In the genomic region with DNA sequence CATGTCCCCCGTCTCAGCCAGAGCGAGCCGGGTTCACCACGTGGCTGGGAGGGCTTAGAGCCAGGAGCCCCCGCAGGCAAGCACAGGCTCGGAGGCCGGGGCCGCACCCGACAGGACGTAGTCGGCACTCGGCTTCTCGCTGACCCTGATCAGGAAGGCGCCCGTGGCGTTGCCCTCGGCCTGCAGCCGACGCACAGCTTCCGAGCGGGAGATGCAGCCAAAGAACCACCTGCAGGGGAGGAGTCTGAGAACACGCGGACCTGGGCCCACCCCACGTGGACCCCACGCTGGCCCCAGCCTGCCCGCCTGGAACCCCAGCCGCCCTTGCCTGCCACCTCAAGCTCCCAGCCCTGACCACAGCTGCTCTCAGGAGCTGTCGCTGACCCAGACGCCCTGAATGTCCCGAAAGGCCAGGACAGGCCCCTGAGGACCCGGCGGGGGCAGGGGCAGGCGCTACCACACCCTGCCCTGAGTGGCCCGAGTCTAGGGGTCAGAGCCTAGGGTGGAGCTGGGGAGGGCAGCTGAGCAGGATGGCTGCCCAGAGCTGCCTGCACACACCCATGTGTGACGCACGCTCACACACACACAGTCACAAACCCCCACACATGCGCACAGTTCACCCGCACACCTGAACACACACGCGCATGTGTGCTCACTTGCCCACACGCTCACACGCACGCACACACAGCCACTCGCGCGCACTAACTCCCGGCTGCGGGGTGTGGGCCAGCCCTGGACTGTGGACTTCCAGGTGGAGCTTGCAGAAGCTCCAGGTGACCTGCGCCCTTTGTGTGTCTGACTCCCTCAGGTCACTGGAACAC, we compare ENCODE assay signal across 1 cellular context.
TF ChIP-seq lines count a peak whose summit lies in the region.

No MANE protein-coding gene starts in this region.

TF ChIP-seq in HepG2, 621 proteins besides CTCF, POLR2A, EP300 and RAD21 (continued from another document and continues in another):
- TF ChIP-seq, protein P1, sequence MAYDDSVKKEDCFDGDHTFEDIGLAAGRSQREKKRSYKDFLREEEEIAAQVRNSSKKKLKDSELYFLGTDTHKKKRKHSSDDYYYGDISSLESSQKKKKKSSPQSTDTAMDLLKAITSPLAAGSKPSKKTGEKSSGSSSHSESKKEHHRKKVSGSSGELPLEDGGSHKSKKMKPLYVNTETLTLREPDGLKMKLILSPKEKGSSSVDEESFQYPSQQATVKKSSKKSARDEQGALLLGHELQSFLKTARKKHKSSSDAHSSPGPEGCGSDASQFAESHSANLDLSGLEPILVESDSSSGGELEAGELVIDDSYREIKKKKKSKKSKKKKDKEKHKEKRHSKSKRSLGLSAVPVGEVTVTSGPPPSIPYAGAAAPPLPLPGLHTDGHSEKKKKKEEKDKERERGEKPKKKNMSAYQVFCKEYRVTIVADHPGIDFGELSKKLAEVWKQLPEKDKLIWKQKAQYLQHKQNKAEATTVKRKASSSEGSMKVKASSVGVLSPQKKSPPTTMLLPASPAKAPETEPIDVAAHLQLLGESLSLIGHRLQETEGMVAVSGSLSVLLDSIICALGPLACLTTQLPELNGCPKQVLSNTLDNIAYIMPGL (CRISPR knock-in tag; IDR thresholded peaks at IDR 0.05; ENCODE audit: borderline replicate concordance in 1 of 2, low read depth in 1 of 2) = no peak
- TF ChIP-seq DNMT3B (CRISPR knock-in tag; conservative IDR thresholded peaks at IDR 0.05) = no peak
- TF ChIP-seq, protein P2, sequence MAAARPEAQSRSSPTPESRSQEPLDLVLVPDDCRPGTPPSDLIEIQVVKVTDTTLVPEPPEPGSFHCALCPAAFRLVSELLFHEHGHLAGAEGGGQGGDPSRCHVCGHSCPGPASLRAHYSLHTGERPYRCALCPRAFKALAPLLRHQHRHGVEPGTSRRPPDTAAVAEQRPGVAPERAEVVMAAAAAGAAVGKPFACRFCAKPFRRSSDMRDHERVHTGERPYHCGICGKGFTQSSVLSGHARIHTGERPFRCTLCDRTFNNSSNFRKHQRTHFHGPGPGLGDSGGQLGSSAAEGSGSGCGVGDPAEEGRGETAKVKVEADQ (CRISPR knock-in tag; IDR thresholded peaks at IDR 0.05; ENCODE audit: borderline replicate concordance) = peak; percentile 87; the same call in 1 of the 2 replicates
- no peak for TF ChIP-seq KDM5B (CRISPR knock-in tag; IDR thresholded peaks at IDR 0.05; ENCODE audit: borderline replicate concordance)
- no peak for TF ChIP-seq NR2F1 (CRISPR knock-in tag; IDR thresholded peaks at IDR 0.05)
- TF ChIP-seq ZNF713 (CRISPR knock-in tag; IDR thresholded peaks at IDR 0.05) = no peak
- TF ChIP-seq ZNF777 (CRISPR knock-in tag; IDR thresholded peaks at IDR 0.05) = no peak
- no peak for TF ChIP-seq ZBTB3 (CRISPR knock-in tag; IDR thresholded peaks at IDR 0.05; ENCODE audit: borderline replicate concordance, low read depth)
- TF ChIP-seq, protein P3, sequence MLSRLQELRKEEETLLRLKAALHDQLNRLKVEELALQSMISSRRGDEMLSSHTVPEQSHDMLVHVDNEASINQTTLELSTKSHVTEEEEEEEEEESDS (CRISPR knock-in tag; IDR thresholded peaks at IDR 0.05; ENCODE audit: borderline replicate concordance) = no peak
- TF ChIP-seq, protein P4, sequence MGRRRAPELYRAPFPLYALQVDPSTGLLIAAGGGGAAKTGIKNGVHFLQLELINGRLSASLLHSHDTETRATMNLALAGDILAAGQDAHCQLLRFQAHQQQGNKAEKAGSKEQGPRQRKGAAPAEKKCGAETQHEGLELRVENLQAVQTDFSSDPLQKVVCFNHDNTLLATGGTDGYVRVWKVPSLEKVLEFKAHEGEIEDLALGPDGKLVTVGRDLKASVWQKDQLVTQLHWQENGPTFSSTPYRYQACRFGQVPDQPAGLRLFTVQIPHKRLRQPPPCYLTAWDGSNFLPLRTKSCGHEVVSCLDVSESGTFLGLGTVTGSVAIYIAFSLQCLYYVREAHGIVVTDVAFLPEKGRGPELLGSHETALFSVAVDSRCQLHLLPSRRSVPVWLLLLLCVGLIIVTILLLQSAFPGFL (CRISPR knock-in tag; IDR thresholded peaks at IDR 0.05) = no peak
- TF ChIP-seq PTBP1 (IDR thresholded peaks at IDR 0.05; ENCODE audit: low read depth, low read length, poor library complexity, severe bottlenecking) = no peak
- peak; percentile 67; the same call in 1 of the 2 replicates for TF ChIP-seq ZNF225 (CRISPR knock-in tag; IDR thresholded peaks at IDR 0.05)
- TF ChIP-seq, protein P5, sequence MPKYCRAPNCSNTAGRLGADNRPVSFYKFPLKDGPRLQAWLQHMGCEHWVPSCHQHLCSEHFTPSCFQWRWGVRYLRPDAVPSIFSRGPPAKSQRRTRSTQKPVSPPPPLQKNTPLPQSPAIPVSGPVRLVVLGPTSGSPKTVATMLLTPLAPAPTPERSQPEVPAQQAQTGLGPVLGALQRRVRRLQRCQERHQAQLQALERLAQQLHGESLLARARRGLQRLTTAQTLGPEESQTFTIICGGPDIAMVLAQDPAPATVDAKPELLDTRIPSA (CRISPR knock-in tag; IDR thresholded peaks at IDR 0.05; ENCODE audit: borderline replicate concordance) = peak; percentile 78; the same call in 1 of the 2 replicates
- TF ChIP-seq ZBTB1 (CRISPR knock-in tag; IDR thresholded peaks at IDR 0.05; ENCODE audit: borderline replicate concordance) = no peak
- TF ChIP-seq ZNF678 (CRISPR knock-in tag; IDR thresholded peaks at IDR 0.05) = no peak
- peak; percentile 95 for TF ChIP-seq ZEB1 (IDR thresholded peaks at IDR 0.05; ENCODE audit: insufficient replicate concordance, low read depth)
- TF ChIP-seq KDM2A (CRISPR knock-in tag; IDR thresholded peaks at IDR 0.05; ENCODE audit: borderline replicate concordance, low read depth) = peak; percentile 45; the same call in 1 of the 2 replicates
- TF ChIP-seq, protein P6, sequence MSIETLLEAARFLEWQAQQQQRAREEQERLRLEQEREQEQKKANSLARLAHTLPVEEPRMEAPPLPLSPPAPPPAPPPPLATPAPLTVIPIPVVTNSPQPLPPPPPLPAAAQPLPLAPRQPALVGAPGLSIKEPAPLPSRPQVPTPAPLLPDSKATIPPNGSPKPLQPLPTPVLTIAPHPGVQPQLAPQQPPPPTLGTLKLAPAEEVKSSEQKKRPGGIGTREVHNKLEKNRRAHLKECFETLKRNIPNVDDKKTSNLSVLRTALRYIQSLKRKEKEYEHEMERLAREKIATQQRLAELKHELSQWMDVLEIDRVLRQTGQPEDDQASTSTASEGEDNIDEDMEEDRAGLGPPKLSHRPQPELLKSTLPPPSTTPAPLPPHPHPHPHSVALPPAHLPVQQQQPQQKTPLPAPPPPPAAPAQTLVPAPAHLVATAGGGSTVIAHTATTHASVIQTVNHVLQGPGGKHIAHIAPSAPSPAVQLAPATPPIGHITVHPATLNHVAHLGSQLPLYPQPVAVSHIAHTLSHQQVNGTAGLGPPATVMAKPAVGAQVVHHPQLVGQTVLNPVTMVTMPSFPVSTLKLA (IDR thresholded peaks at IDR 0.05) = peak; percentile 98
- TF ChIP-seq, protein P7, sequence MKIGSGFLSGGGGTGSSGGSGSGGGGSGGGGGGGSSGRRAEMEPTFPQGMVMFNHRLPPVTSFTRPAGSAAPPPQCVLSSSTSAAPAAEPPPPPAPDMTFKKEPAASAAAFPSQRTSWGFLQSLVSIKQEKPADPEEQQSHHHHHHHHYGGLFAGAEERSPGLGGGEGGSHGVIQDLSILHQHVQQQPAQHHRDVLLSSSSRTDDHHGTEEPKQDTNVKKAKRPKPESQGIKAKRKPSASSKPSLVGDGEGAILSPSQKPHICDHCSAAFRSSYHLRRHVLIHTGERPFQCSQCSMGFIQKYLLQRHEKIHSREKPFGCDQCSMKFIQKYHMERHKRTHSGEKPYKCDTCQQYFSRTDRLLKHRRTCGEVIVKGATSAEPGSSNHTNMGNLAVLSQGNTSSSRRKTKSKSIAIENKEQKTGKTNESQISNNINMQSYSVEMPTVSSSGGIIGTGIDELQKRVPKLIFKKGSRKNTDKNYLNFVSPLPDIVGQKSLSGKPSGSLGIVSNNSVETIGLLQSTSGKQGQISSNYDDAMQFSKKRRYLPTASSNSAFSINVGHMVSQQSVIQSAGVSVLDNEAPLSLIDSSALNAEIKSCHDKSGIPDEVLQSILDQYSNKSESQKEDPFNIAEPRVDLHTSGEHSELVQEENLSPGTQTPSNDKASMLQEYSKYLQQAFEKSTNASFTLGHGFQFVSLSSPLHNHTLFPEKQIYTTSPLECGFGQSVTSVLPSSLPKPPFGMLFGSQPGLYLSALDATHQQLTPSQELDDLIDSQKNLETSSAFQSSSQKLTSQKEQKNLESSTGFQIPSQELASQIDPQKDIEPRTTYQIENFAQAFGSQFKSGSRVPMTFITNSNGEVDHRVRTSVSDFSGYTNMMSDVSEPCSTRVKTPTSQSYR (CRISPR knock-in tag; IDR thresholded peaks at IDR 0.05; ENCODE audit: borderline replicate concordance) = no peak
- no peak for TF ChIP-seq TMF1 (CRISPR knock-in tag; IDR thresholded peaks at IDR 0.05; ENCODE audit: low read depth)
- no peak for TF ChIP-seq ZNF550 (CRISPR knock-in tag; IDR thresholded peaks at IDR 0.05; ENCODE audit: borderline replicate concordance)
- peak; percentile 87; the same call in 1 of the 2 replicates for TF ChIP-seq MTF2 (CRISPR knock-in tag; IDR thresholded peaks at IDR 0.05; ENCODE audit: borderline replicate concordance)
- TF ChIP-seq RARA (CRISPR knock-in tag; IDR thresholded peaks at IDR 0.05) = no peak
- TF ChIP-seq MEIS2 (CRISPR knock-in tag; IDR thresholded peaks at IDR 0.05) = no peak
- 0 out of 2 replicates have a peak, but pooled peaks have one; percentile 7 for TF ChIP-seq SUZ12 (IDR thresholded peaks at IDR 0.05; ENCODE audit: low read depth, low read length)
- TF ChIP-seq BCL6 (CRISPR knock-in tag; IDR thresholded peaks at IDR 0.05) = no peak
- peak; percentile 56; the same call in 1 of the 2 replicates for TF ChIP-seq ZNF501 (CRISPR knock-in tag; IDR thresholded peaks at IDR 0.05)
- TF ChIP-seq RBM39 (IDR thresholded peaks at IDR 0.05; ENCODE audit: low read depth, low read length, poor library complexity, severe bottlenecking) = no peak
- TF ChIP-seq MXD4 (CRISPR knock-in tag; IDR thresholded peaks at IDR 0.05) = 0 out of 2 replicates have a peak, but pooled peaks have one; percentile 27
- TF ChIP-seq, protein P8, sequence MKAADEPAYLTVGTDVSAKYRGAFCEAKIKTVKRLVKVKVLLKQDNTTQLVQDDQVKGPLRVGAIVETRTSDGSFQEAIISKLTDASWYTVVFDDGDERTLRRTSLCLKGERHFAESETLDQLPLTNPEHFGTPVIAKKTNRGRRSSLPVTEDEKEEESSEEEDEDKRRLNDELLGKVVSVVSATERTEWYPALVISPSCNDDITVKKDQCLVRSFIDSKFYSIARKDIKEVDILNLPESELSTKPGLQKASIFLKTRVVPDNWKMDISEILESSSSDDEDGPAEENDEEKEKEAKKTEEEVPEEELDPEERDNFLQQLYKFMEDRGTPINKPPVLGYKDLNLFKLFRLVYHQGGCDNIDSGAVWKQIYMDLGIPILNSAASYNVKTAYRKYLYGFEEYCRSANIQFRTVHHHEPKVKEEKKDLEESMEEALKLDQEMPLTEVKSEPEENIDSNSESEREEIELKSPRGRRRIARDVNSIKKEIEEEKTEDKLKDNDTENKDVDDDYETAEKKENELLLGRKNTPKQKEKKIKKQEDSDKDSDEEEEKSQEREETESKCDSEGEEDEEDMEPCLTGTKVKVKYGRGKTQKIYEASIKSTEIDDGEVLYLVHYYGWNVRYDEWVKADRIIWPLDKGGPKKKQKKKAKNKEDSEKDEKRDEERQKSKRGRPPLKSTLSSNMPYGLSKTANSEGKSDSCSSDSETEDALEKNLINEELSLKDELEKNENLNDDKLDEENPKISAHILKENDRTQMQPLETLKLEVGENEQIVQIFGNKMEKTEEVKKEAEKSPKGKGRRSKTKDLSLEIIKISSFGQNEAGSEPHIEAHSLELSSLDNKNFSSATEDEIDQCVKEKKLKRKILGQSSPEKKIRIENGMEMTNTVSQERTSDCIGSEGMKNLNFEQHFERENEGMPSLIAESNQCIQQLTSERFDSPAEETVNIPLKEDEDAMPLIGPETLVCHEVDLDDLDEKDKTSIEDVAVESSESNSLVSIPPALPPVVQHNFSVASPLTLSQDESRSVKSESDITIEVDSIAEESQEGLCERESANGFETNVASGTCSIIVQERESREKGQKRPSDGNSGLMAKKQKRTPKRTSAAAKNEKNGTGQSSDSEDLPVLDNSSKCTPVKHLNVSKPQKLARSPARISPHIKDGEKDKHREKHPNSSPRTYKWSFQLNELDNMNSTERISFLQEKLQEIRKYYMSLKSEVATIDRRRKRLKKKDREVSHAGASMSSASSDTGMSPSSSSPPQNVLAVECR (CRISPR knock-in tag; IDR thresholded peaks at IDR 0.05; ENCODE audit: borderline replicate concordance) = peak; percentile 57
- TF ChIP-seq ZNF30 (CRISPR knock-in tag; IDR thresholded peaks at IDR 0.05) = 0 out of 2 replicates have a peak, but pooled peaks have one; percentile 22
- TF ChIP-seq, protein P9, sequence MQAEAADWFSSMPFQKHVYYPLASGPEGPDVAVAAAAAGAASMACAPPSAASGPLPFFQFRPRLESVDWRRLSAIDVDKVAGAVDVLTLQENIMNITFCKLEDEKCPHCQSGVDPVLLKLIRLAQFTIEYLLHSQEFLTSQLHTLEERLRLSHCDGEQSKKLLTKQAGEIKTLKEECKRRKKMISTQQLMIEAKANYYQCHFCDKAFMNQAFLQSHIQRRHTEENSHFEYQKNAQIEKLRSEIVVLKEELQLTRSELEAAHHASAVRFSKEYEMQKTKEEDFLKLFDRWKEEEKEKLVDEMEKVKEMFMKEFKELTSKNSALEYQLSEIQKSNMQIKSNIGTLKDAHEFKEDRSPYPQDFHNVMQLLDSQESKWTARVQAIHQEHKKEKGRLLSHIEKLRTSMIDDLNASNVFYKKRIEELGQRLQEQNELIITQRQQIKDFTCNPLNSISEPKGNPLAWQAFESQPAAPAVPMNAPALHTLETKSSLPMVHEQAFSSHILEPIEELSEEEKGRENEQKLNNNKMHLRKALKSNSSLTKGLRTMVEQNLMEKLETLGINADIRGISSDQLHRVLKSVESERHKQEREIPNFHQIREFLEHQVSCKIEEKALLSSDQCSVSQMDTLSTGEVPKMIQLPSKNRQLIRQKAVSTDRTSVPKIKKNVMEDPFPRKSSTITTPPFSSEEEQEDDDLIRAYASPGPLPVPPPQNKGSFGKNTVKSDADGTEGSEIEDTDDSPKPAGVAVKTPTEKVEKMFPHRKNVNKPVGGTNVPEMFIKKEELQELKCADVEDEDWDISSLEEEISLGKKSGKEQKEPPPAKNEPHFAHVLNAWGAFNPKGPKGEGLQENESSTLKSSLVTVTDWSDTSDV (CRISPR knock-in tag; IDR thresholded peaks at IDR 0.05) = no peak
- TF ChIP-seq ZNF644 (CRISPR knock-in tag; IDR thresholded peaks at IDR 0.05; ENCODE audit: low read depth) = no peak
- TF ChIP-seq TOPORS (CRISPR knock-in tag; IDR thresholded peaks at IDR 0.05) = no peak
- peak; percentile 56 for TF ChIP-seq AGO1 (IDR thresholded peaks at IDR 0.05; ENCODE audit: low read depth, low read length, poor library complexity, severe bottlenecking)
- TF ChIP-seq ZNF138 (CRISPR knock-in tag; IDR thresholded peaks at IDR 0.05; ENCODE audit: low read depth) = no peak
- no peak for TF ChIP-seq NFYC (CRISPR knock-in tag; IDR thresholded peaks at IDR 0.05)
- peak; percentile 67; the same call in 1 of the 2 replicates for TF ChIP-seq GLI4 (CRISPR knock-in tag; IDR thresholded peaks at IDR 0.05; ENCODE audit: borderline replicate concordance)
- peak; percentile 71 for TF ChIP-seq TEAD2 (CRISPR knock-in tag; IDR thresholded peaks at IDR 0.05)
